ENCODE assay signal across 22 cellular contexts in the genomic region with DNA sequence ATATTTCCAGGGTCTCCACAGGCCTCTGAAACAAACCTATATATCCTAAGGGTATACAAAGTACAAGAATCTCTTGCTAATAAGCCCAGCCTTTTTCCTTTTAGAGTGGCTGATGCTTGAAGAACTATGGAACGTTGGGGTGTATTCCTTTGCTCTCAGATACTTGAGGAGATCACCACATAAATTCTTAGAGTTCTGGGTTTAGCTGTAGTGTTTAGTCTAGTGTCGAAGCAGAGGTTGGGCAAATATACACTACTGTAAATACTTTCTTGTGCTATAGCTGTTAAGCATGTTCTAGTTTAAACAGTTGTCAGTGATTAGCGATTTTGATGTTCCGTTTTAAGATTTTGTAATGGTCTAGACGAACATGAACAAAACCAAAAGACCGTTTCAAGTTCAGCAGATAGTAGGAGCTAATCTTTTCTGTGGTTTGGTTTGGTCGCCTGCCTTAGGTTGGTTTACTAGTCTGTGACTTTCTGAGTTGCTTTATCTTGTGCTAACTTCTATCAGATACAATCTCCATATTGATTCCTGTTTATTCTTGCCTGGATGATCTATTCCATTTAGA.
"Had no signal": no experiment of that assay in that cellular context is flagged by ENCODE, and none has a peak within 500 bp of the region (broad histone marks: within the 10 kb centered on the region; RNA-seq: fewer than 3 reads in every experiment).

No MANE protein-coding gene starts in this region.

- H3K9ac ChIP-seq: SK-N-SH had no signal

- ATAC-seq: T-cell had no signal

- H3K27ac ChIP-seq: HL-60, SJSA1 had no signal

- H3K4me1 ChIP-seq: SJSA1 had no signal

- H3K9me3 ChIP-seq: SJSA1, SK-N-SH had no signal

- H3K4me3 ChIP-seq: SJSA1 had no signal

- H3K36me3 ChIP-seq: SJSA1 had no signal

- H3K27me3 ChIP-seq: SJSA1 had no signal

- DNase-seq: KBM-7; NCI-H1092 treated with DMSO at 0.1 percent for 48 hours; NCI-H1436; NCI-H187; NCI-H2029; NCI-H2081 treated with DMSO at 0.1 percent for 48 hours; NCI-H2171; NCI-H226; NCI-H446; NCI-H510A; NCI-H524 treated with DMSO at 0.1 percent for 48 hours; NCI-H69; NCI-H774; NK-92 treated with Interleukin-12 subunit alpha and Interleukin-12 subunit beta, amount 100 ng/mL, for 24 hours; Right ventricle myocardium superior; RPMI8226; SIG-M5; SK-N-SH; SW 1271; T-cell had no signal

- H3K4me2 ChIP-seq: SK-N-SH had no signal
